14 cellular contexts compared by ENCODE assay signal in the genomic region with DNA sequence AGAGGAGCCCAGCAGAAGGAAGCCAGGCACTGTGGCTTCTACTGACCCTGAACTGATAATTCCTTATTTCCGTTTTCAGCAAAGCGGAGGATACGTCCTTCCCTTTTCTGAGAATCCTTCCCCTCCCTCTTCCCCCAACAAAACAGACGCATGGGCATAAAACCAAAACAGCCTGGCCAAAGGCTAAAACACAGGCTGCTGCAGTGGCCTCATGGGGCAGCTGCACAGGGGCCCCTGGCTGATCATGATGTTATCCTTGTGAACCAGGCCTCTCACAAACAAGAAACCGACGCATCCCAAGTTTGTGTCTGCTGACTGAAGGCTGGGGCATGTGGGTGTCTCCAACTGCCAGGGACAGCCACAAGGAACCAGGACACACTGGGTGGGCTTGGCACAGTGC. TPM values are rescaled to one million over a fixed set of nuclear protein-coding genes. Genes with fewer than 3 reads are reported as not detected.
DNase-seq lines count a peak whose midpoint lies in the region; ATAC-seq and TF ChIP-seq lines count a peak whose summit lies in the region.
"Had no signal": no experiment of that assay in that cellular context is flagged by ENCODE, and none has a peak within 500 bp of the region (broad histone marks: within the 10 kb centered on the region; RNA-seq: fewer than 3 reads in every experiment).

No MANE protein-coding gene starts in this region.

- H3K9me3 ChIP-seq in right cardiac atrium (ENCODE audit: control insufficient read depth, low read length), result no peaks in the 10 kb centered on the region
- H3K9me3 ChIP-seq: vagina had no signal

- H3K4me3 ChIP-seq in right cardiac atrium (ENCODE audit: low read length), result no peak overlapping the region
- H3K4me3 ChIP-seq: vagina had no signal

- no peaks in the 10 kb centered on the region for H3K27me3 ChIP-seq in right cardiac atrium (ENCODE audit: control insufficient read depth, insufficient read depth)
- H3K27me3 ChIP-seq: vagina had no signal

- H3K27ac ChIP-seq in C4-2B (peak overlapping the region; percentile 23), right cardiac atrium (ENCODE audit: low read length) (peak overlapping the region; percentile 77)
- H3K27ac ChIP-seq: vagina had no signal

- TF ChIP-seq CTCF in C4-2B (conservative IDR thresholded peaks at IDR 0.05), result no peak

- peak; percentile 76 to 87 for ATAC-seq in right cardiac atrium
- no peak for ATAC-seq in HG03039 (IDR thresholded peaks at IDR 0.05; ENCODE audit: unreplicated experiment)
- ATAC-seq in HG03135 (IDR thresholded peaks at IDR 0.05; ENCODE audit: unreplicated experiment), result no peak

- H3K4me1 ChIP-seq in right cardiac atrium (ENCODE audit: control insufficient read depth, insufficient read depth, low read length), result peaks cover 3% of the 10 kb centered on the region
- H3K4me1 ChIP-seq: vagina had no signal

- DNase-seq in UCSD-AML1 (lab: John Stamatoyannopoulos, UW; ENCODE audit: unreplicated experiment), result peak; percentile 80
- peak; percentile 38 to 83 (median 68) for DNase-seq in right cardiac atrium
- DNase-seq in pons (ENCODE audit: low spot score), result peak; percentile 54
- no peak for DNase-seq in NCI-H1417 (lab: John Stamatoyannopoulos, UW)
- DNase-seq in NCI-H1048 (lab: John Stamatoyannopoulos, UW), result no peak
- DNase-seq: activated CD4-positive, alpha-beta T cell treated with anti-CD3 and anti-CD28 coated beads for 4 hours; hippocampal formation; NCI-H2081; small intestine had no signal

- intact Hi-C loops in right cardiac atrium (cut with DNase I), result no loop called here

- 24% methylated on average over 6 of the region's 6 CpGs for WGBS in right cardiac atrium

RNA-seq across cellular contexts. Expression of a gene that starts 23.4 kb away (rescaled TPM):
- total RNA-seq in right cardiac atrium, result 10 to 100 TPM in 1 of 4 donors, 1 to 10 TPM in 3; 8.2 to 20.1 (median 9.4) TPM
- polyA plus RNA-seq in right cardiac atrium, result 2.0 TPM
- polyA plus RNA-seq: AG04450 had no signal

Comparison
In these comparisons a context has a peak if more than half of its experiments do, and no peak if none do; other contexts are left out.
1. DNase-seq: peak in UCSD-AML1 (single experiment), right cardiac atrium (3 of 3) and pons (single experiment); none in NCI-H1417 (0 of 3) and NCI-H1048 (single experiment).
2. ATAC-seq: peak in right cardiac atrium (2 of 2); none in HG03039 (single experiment) and HG03135 (single experiment).